Comparison of ENCODE assay signal across 10 cellular contexts in the genomic region with DNA sequence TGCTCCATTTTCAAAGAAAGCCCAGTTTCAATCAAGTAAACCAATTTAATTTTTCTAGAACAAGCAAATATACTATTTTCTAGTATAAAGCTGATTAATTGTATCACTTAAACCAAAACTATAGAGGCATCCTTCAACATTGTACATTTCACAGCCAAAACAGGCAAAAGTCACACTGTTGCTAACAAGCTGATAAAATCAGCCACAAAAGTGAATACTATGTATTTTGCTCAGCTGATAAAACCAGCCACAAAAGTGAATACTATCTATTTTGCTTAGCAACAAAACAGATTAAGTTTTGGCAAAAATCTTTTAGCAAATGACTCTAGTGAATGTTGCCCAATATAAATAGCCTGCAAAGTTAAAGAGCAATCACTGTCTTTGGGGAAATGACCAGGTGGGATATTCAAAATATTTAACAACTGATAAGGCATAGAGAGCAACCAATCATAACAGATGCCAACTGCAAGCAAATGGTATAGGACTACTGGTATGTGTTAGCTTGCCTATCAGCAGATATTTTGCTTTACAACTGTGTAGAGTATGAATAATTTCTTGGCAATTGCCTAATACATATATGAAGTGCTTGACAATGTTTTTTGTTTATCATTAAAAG. TPM values are rescaled to one million over a fixed set of nuclear protein-coding genes. Genes with fewer than 3 reads are reported as not detected.
A peak's percentile ranks its signal among the peaks of the same experiment; 100 is the strongest.
DNase-seq lines count a peak whose midpoint lies in the region; ATAC-seq and TF ChIP-seq lines count a peak whose summit lies in the region.
"Had no signal": no experiment of that assay in that cellular context is flagged by ENCODE, and none has a peak within 500 bp of the region (broad histone marks: within the 10 kb centered on the region; RNA-seq: fewer than 3 reads in every experiment).

No MANE protein-coding gene starts in this region.

- H3K27me3 ChIP-seq in Caco-2 (replicated peaks; ENCODE audit: control insufficient read depth, insufficient read depth, low read length), result no peaks in the 10 kb centered on the region
- H3K27me3 ChIP-seq: uterus had no signal

- H3K4me3 ChIP-seq in Caco-2 (ENCODE audit: low read depth, low read length), result no peak overlapping the region
- H3K4me3 ChIP-seq: uterus had no signal

- no peak for TF ChIP-seq CTCF in Caco-2 (IDR thresholded peaks at IDR 0.05; ENCODE audit: insufficient read depth in 1 of 2, low read depth in 1 of 2, low read length in 1 of 2, severe bottlenecking in 1 of 2, unreplicated experiment in 1 of 2)

- intact Hi-C loops in Caco-2 (cut with micrococcal nuclease; ENCODE audit: unreplicated experiment), result no loop called here

- peaks cover 10% of the 10 kb centered on the region for H3K36me3 Mint-ChIP-seq in activated naive CD8-positive, alpha-beta T cell treated with anti-CD3 and anti-CD28 coated beads, Interleukin-2, amount 10 ng/mL, durations not matched to agents 7 days and 5 days
- no peaks in the 10 kb centered on the region for H3K36me3 Mint-ChIP-seq in activated naive CD8-positive, alpha-beta T cell treated with anti-CD3 and anti-CD28 coated beads, Interleukin-2, amount 50 U/mL, for 24 hours (ENCODE audit: low read depth)
- H3K36me3 Mint-ChIP-seq in Caco-2 (ENCODE audit: insufficient read depth, unreplicated experiment), result no peaks in the 10 kb centered on the region

- peaks cover 13% of the 10 kb centered on the region for H3K4me1 Mint-ChIP-seq in activated naive CD8-positive, alpha-beta T cell treated with anti-CD3 and anti-CD28 coated beads, Interleukin-2, amount 10 ng/mL, durations not matched to agents 7 days and 5 days
- peaks cover 9% of the 10 kb centered on the region for H3K4me1 Mint-ChIP-seq in activated naive CD8-positive, alpha-beta T cell treated with anti-CD3 and anti-CD28 coated beads, Interleukin-2, amount 50 U/mL, for 24 hours
- H3K4me1 Mint-ChIP-seq in Caco-2 (ENCODE audit: low read depth, unreplicated experiment), result no peaks in the 10 kb centered on the region

- 0 out of 2 replicates have a peak, but pooled peaks cover under 1% of the 10 kb centered on the region for H3K9me3 ChIP-seq in Caco-2
- H3K9me3 ChIP-seq: uterus had no signal

- peak; percentile 50 for ATAC-seq in activated naive CD8-positive, alpha-beta T cell treated with anti-CD3 and anti-CD28 coated beads, Interleukin-2, amount 10 ng/mL, durations not matched to agents 7 days and 5 days (ENCODE audit: low read depth)
- ATAC-seq in activated naive CD8-positive, alpha-beta T cell treated with anti-CD3 and anti-CD28 coated beads, Interleukin-2, amount 50 U/mL, for 24 hours, result no peak
- ATAC-seq in HG02678 (IDR thresholded peaks at IDR 0.05; ENCODE audit: unreplicated experiment) (peak; percentile 33), HG03520 (IDR thresholded peaks at IDR 0.05; ENCODE audit: unreplicated experiment) (peak; percentile 47)

- peak overlapping the region; percentile 80 for H3K27ac Mint-ChIP-seq in activated naive CD8-positive, alpha-beta T cell treated with anti-CD3 and anti-CD28 coated beads, Interleukin-2, amount 10 ng/mL, durations not matched to agents 7 days and 5 days
- no peak overlapping the region for H3K27ac Mint-ChIP-seq in activated naive CD8-positive, alpha-beta T cell treated with anti-CD3 and anti-CD28 coated beads, Interleukin-2, amount 50 U/mL, for 24 hours
- H3K27ac Mint-ChIP-seq in Caco-2 (ENCODE audit: unreplicated experiment), result no peak overlapping the region

- H3K36me3 ChIP-seq in Caco-2 (ENCODE audit: control insufficient read depth, insufficient read depth, low read length), result no peaks in the 10 kb centered on the region
- H3K36me3 ChIP-seq: uterus had no signal

- CTCF ChIA-PET in Caco-2 (lab: Charles Lee), result no interaction called here

- no TSS peak for BruUV-seq in Caco-2 (replicated peaks; lab: Mats Ljungman, UMichigan)

- POLR2A ChIA-PET in activated naive CD8-positive, alpha-beta T cell treated with anti-CD3 and anti-CD28 coated beads, Interleukin-2, amount 10 ng/mL, durations not matched to agents 7 days and 5 days (lab: Charles Lee), result interaction anchor here (0.6 to 2.6 kb wide), 5 partner anchors 14 to 44 kb away, joined by 3 to 11 read pairs (median 8); partner anchors contain the start of gene SP4
- POLR2A ChIA-PET in Caco-2 (lab: Charles Lee), result interaction anchor here (1.3 kb wide), 1 partner anchor 45 kb away, joined by 3 read pairs; the partner anchor contains the start of gene SP4

- no peak for DNase-seq in activated naive CD8-positive, alpha-beta T cell treated with anti-CD3 and anti-CD28 coated beads, Interleukin-2, amount 10 ng/mL, durations not matched to agents 7 days and 5 days
- no peak for DNase-seq in activated naive CD8-positive, alpha-beta T cell treated with anti-CD3 and anti-CD28 coated beads, Interleukin-2, amount 50 U/mL, for 24 hours
- no peak for DNase-seq in Caco-2
- no peak for DNase-seq in cortex of kidney (lab: John Stamatoyannopoulos, UW)
- DNase-seq in AML-193 (lab: John Stamatoyannopoulos, UW), result no peak
- no peak for DNase-seq in NCI-H2081 (lab: John Stamatoyannopoulos, UW)
- DNase-seq: cerebellar nuclear complex, uterus had no signal

- no peaks in the 10 kb centered on the region for H3K27me3 Mint-ChIP-seq in activated naive CD8-positive, alpha-beta T cell treated with anti-CD3 and anti-CD28 coated beads, Interleukin-2, amount 10 ng/mL, durations not matched to agents 7 days and 5 days
- H3K27me3 Mint-ChIP-seq in activated naive CD8-positive, alpha-beta T cell treated with anti-CD3 and anti-CD28 coated beads, Interleukin-2, amount 50 U/mL, for 24 hours, result no peaks in the 10 kb centered on the region
- H3K27me3 Mint-ChIP-seq in Caco-2 (ENCODE audit: insufficient read depth, unreplicated experiment), result no peaks in the 10 kb centered on the region

- H3K4me1 ChIP-seq in Caco-2, result peaks cover 7% of the 10 kb centered on the region; the same call in 1 of the 2 replicates
- H3K4me1 ChIP-seq: uterus had no signal

- no peak overlapping the region for H3K4me3 Mint-ChIP-seq in activated naive CD8-positive, alpha-beta T cell treated with anti-CD3 and anti-CD28 coated beads, Interleukin-2, amount 10 ng/mL, durations not matched to agents 7 days and 5 days
- H3K4me3 Mint-ChIP-seq in activated naive CD8-positive, alpha-beta T cell treated with anti-CD3 and anti-CD28 coated beads, Interleukin-2, amount 50 U/mL, for 24 hours, result no peak overlapping the region
- no peak overlapping the region for H3K4me3 Mint-ChIP-seq in Caco-2 (ENCODE audit: unreplicated experiment)

- no peaks in the 10 kb centered on the region for H3K9me3 Mint-ChIP-seq in activated naive CD8-positive, alpha-beta T cell treated with anti-CD3 and anti-CD28 coated beads, Interleukin-2, amount 10 ng/mL, durations not matched to agents 7 days and 5 days
- H3K9me3 Mint-ChIP-seq in activated naive CD8-positive, alpha-beta T cell treated with anti-CD3 and anti-CD28 coated beads, Interleukin-2, amount 50 U/mL, for 24 hours, result no peaks in the 10 kb centered on the region
- H3K9me3 Mint-ChIP-seq in Caco-2 (ENCODE audit: unreplicated experiment), result peaks cover 8% of the 10 kb centered on the region

RNA-seq across cellular contexts. Expression of gene SP4, which starts 44.6 kb away (rescaled TPM):
- total RNA-seq in activated naive CD8-positive, alpha-beta T cell treated with anti-CD3 and anti-CD28 coated beads, Interleukin-2, amount 10 ng/mL, durations not matched to agents 7 days and 5 days, result 10 to 100 TPM; 39.6 to 42.4 TPM
- 10.8 and 15.1 TPM in 2 replicates for total RNA-seq in Caco-2 (2022)
